Comparison of ENCODE assay signal across 1 cellular context in genomic region chr11:57049749-57050148, GRCh38.
TF ChIP-seq lines count a peak whose summit lies in the region.

No MANE protein-coding gene starts in this region.

TF ChIP-seq in GM23338, 12 proteins besides CTCF, POLR2A, EP300 and RAD21 (continued from another document):
- TF ChIP-seq, protein P1, sequence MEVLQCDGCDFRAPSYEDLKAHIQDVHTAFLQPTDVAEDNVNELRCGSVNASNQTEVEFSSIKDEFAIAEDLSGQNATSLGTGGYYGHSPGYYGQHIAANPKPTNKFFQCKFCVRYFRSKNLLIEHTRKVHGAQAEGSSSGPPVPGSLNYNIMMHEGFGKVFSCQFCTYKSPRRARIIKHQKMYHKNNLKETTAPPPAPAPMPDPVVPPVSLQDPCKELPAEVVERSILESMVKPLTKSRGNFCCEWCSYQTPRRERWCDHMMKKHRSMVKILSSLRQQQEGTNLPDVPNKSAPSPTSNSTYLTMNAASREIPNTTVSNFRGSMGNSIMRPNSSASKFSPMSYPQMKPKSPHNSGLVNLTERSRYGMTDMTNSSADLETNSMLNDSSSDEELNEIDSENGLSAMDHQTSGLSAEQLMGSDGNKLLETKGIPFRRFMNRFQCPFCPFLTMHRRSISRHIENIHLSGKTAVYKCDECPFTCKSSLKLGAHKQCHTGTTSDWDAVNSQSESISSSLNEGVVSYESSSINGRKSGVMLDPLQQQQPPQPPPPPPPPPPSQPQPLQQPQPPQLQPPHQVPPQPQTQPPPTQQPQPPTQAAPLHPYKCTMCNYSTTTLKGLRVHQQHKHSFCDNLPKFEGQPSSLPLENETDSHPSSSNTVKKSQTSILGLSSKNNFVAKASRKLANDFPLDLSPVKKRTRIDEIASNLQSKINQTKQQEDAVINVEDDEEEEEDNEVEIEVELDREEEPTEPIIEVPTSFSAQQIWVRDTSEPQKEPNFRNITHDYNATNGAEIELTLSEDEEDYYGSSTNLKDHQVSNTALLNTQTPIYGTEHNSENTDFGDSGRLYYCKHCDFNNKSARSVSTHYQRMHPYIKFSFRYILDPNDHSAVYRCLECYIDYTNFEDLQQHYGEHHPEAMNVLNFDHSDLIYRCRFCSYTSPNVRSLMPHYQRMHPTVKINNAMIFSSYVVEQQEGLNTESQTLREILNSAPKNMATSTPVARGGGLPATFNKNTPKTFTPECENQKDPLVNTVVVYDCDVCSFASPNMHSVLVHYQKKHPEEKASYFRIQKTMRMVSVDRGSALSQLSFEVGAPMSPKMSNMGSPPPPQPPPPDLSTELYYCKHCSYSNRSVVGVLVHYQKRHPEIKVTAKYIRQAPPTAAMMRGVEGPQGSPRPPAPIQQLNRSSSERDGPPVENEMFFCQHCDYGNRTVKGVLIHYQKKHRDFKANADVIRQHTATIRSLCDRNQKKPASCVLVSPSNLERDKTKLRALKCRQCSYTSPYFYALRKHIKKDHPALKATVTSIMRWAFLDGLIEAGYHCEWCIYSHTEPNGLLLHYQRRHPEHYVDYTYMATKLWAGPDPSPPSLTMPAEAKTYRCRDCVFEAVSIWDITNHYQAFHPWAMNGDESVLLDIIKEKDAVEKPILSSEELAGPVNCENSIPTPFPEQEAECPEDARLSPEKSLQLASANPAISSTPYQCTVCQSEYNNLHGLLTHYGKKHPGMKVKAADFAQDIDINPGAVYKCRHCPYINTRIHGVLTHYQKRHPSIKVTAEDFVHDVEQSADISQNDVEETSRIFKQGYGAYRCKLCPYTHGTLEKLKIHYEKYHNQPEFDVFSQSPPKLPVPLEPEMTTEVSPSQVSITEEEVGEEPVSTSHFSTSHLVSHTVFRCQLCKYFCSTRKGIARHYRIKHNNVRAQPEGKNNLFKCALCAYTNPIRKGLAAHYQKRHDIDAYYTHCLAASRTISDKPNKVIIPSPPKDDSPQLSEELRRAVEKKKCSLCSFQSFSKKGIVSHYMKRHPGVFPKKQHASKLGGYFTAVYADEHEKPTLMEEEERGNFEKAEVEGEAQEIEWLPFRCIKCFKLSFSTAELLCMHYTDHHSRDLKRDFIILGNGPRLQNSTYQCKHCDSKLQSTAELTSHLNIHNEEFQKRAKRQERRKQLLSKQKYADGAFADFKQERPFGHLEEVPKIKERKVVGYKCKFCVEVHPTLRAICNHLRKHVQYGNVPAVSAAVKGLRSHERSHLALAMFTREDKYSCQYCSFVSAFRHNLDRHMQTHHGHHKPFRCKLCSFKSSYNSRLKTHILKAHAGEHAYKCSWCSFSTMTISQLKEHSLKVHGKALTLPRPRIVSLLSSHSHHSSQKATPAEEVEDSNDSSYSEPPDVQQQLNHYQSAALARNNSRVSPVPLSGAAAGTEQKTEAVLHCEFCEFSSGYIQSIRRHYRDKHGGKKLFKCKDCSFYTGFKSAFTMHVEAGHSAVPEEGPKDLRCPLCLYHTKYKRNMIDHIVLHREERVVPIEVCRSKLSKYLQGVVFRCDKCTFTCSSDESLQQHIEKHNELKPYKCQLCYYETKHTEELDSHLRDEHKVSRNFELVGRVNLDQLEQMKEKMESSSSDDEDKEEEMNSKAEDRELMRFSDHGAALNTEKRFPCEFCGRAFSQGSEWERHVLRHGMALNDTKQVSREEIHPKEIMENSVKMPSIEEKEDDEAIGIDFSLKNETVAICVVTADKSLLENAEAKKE (CRISPR knock-in tag; IDR thresholded peaks at IDR 0.05): no peak
- TF ChIP-seq REST (IDR thresholded peaks at IDR 0.05; ENCODE audit: unreplicated experiment): no peak
- TF ChIP-seq NANOG (IDR thresholded peaks at IDR 0.05; ENCODE audit: borderline replicate concordance): no peak
- TF ChIP-seq ZNF331 (CRISPR knock-in tag; IDR thresholded peaks at IDR 0.05; ENCODE audit: low read depth): no peak
- TF ChIP-seq POLR2AphosphoS5 (IDR thresholded peaks at IDR 0.05; ENCODE audit: low read depth): no peak
